In genomic region chr1:243680861-243681260, GRCh38 we compare ENCODE assay signal across 19 cellular contexts.
"Had no signal": no experiment of that assay in that cellular context is flagged by ENCODE, and none has a peak within 500 bp of the region (broad histone marks: within the 10 kb centered on the region; RNA-seq: fewer than 3 reads in every experiment).

No MANE protein-coding gene starts in this region.

- H3K27me3 ChIP-seq: esophagus squamous epithelium, neural progenitor cell, right lobe of liver, suprapubic skin, transverse colon, vagina had no signal

- DNase-seq: dermis blood vessel endothelial cell; effector memory CD4-positive, alpha-beta T cell; esophagus squamous epithelium; hypothalamus; immature natural killer cell; midbrain; naive thymus-derived CD4-positive, alpha-beta T cell; right lobe of liver; small intestine; stimulated activated CD4-positive, alpha-beta T cell treated with anti-CD3 and anti-CD28 coated beads, Interleukin-15, amount 100 ng/mL, for 24 hours; stimulated activated CD4-positive, alpha-beta T cell treated with anti-CD3 and anti-CD28 coated beads, Interleukin-2, amount 100 ng/mL, for 48 hours; stimulated activated naive B cell treated with anti-CD40 and anti-IgM and Interleukin-4, amounts not matched to agents 10 μg/mL and 1 μg/mL and 100 μg/mL, for 72 hours; transverse colon had no signal

- H2AFZ ChIP-seq: neural progenitor cell, parathyroid adenoma had no signal

- H3K9ac ChIP-seq: neural progenitor cell, parathyroid adenoma had no signal

- H3K27ac ChIP-seq: coronary artery, esophagus squamous epithelium, neural progenitor cell, parathyroid adenoma, right lobe of liver, suprapubic skin, transverse colon, vagina had no signal

- H3K36me3 ChIP-seq: neural progenitor cell, right lobe of liver, suprapubic skin, transverse colon, vagina had no signal

- H3K4me3 ChIP-seq: coronary artery, esophagus squamous epithelium, lung, neural progenitor cell, right lobe of liver, suprapubic skin, transverse colon, vagina had no signal

- H3K79me2 ChIP-seq: parathyroid adenoma had no signal

- H3K4me2 ChIP-seq: neural progenitor cell had no signal

- H3K4me1 ChIP-seq: esophagus squamous epithelium, neural progenitor cell, parathyroid adenoma, right lobe of liver, suprapubic skin, transverse colon, vagina had no signal

- H3K9me3 ChIP-seq: esophagus squamous epithelium, right lobe of liver, suprapubic skin, transverse colon, vagina had no signal
